ENCODE assay signal across 18 cellular contexts in genomic region chr5:43433381-43433780, GRCh38. TPM values are rescaled to one million over a fixed set of nuclear protein-coding genes. Genes with fewer than 3 reads are reported as not detected.
DNase-seq lines count a peak whose midpoint lies in the region; ATAC-seq and TF ChIP-seq lines count a peak whose summit lies in the region.
"Had no signal": no experiment of that assay in that cellular context is flagged by ENCODE, and none has a peak within 500 bp of the region (broad histone marks: within the 10 kb centered on the region; RNA-seq: fewer than 3 reads in every experiment).

No MANE protein-coding gene starts in this region.

- DNase-seq in chondrocyte (ENCODE audit: low spot score) (no peak), right lobe of liver (no peak), suprapubic skin (ENCODE audit: low spot score in 2 of 2) (no peak), DMS114 treated with DMSO at 0.1 percent for 48 hours (lab: John Stamatoyannopoulos, UW; ENCODE audit: unreplicated experiment) (no peak), NCI-H1417 treated with DMSO at 0.1 percent for 48 hours (lab: John Stamatoyannopoulos, UW) (no peak)
- no peak for DNase-seq in stimulated activated CD4-positive, alpha-beta T cell treated with anti-CD3 and anti-CD28 coated beads, Interleukin-2, amount 100 ng/mL, for 48 hours
- DNase-seq: CD8-positive, alpha-beta T cell; DMS79 treated with DMSO at 0.1 percent for 48 hours; NCI-H1417; NCI-H187 treated with DMSO at 0.1 percent for 48 hours; NCI-H524; NCI-H82 had no signal

- H3K27ac ChIP-seq in C4-2B (peak overlapping the region; percentile 47; the same call in 1 of the 2 replicates), right lobe of liver (peak overlapping the region in 2 of 3 donors; percentile 69 to 70), suprapubic skin (peak overlapping the region; percentile 22)
- H3K27ac ChIP-seq: BLaER1, KMS-11, RWPE1 had no signal

- TF ChIP-seq CTCF in C4-2B (conservative IDR thresholded peaks at IDR 0.05) (no peak), chondrocyte (IDR thresholded peaks at IDR 0.05) (no peak), right lobe of liver (IDR thresholded peaks at IDR 0.05) (no peak), suprapubic skin (IDR thresholded peaks at IDR 0.05) (no peak)

- intact Hi-C loops in right lobe of liver (cut with DNase I) = no loop called here

- H3K27me3 Mint-ChIP-seq in chondrocyte (ENCODE audit: low read depth) = no peaks in the 10 kb centered on the region

- peaks cover 0 to 45% (median 6%) of the 10 kb centered on the region in 4 donors for H3K4me1 ChIP-seq in right lobe of liver
- H3K4me1 ChIP-seq in suprapubic skin = peaks cover 19% of the 10 kb centered on the region

- H3K4me1 Mint-ChIP-seq in chondrocyte (ENCODE audit: low read depth) = peaks cover 48% of the 10 kb centered on the region

- WGBS in right lobe of liver (ENCODE audit: insufficient coverage, low coverage, low lambda C conversion rate, missing lambda C conversion rate) = 36% methylated on average over 4 of the region's 4 CpGs
- WGBS in suprapubic skin = 74% methylated on average over 4 of the region's 4 CpGs

- ATAC-seq in right lobe of liver = peak; percentile 36 to 52 (median 48)
- ATAC-seq: CD8-positive, alpha-beta T cell had no signal

- peaks cover 14% of the 10 kb centered on the region for H3K9me3 Mint-ChIP-seq in chondrocyte (ENCODE audit: low read depth)

- TF ChIP-seq EP300 in suprapubic skin (IDR thresholded peaks at IDR 0.05) = no peak

- H3K27ac Mint-ChIP-seq in chondrocyte (ENCODE audit: unreplicated experiment) = peak overlapping the region; percentile 25
- H3K27ac Mint-ChIP-seq: CD8-positive, alpha-beta T cell had no signal

- H3K36me3 ChIP-seq in right lobe of liver (no peaks in the 10 kb centered on the region), suprapubic skin (no peaks in the 10 kb centered on the region)
- H3K36me3 ChIP-seq: BLaER1 had no signal

- H3K36me3 Mint-ChIP-seq in chondrocyte (ENCODE audit: low read depth) = peaks cover 2% of the 10 kb centered on the region
- H3K36me3 Mint-ChIP-seq: CD8-positive, alpha-beta T cell had no signal

- no peak overlapping the region for H3K4me3 Mint-ChIP-seq in chondrocyte (ENCODE audit: unreplicated experiment)
- H3K4me3 Mint-ChIP-seq: CD8-positive, alpha-beta T cell had no signal

- H3K9me3 ChIP-seq in right lobe of liver (no peaks in the 10 kb centered on the region), suprapubic skin (no peaks in the 10 kb centered on the region)
- H3K9me3 ChIP-seq: BLaER1 had no signal

- H3K27me3 ChIP-seq in right lobe of liver (no peaks in the 10 kb centered on the region), suprapubic skin (no peaks in the 10 kb centered on the region)
- H3K27me3 ChIP-seq: BLaER1 had no signal

- TF ChIP-seq POLR2A in right lobe of liver (IDR thresholded peaks at IDR 0.05) (no peak), suprapubic skin (IDR thresholded peaks at IDR 0.05) (no peak)

- H3K4me3 ChIP-seq in right lobe of liver (no peak overlapping the region), suprapubic skin (no peak overlapping the region)
- H3K4me3 ChIP-seq: BLaER1 had no signal

RNA-seq across cellular contexts. Expression of gene CCL28, which starts 21.2 kb away (rescaled TPM):
- 0.10 TPM in 1 of 3 replicates, not detected in the others for total RNA-seq in chondrocyte
- 1 to 10 TPM in 5 of 6 experiments, under 1 TPM in 1; 1.00 to 2.3 (median 1.3) TPM for total RNA-seq in right lobe of liver
- 10 to 100 TPM; 10.7 to 24.8 (median 17.8) TPM for total RNA-seq in suprapubic skin
- total RNA-seq: A172, H4 had no signal

RNA-seq across cellular contexts. Expression of gene TMEM267, which starts 50.3 kb away (rescaled TPM):
- total RNA-seq in chondrocyte = 26.6 to 36.6 TPM (median 32.3 TPM) in 3 replicates
- total RNA-seq in right lobe of liver = 1 to 10 TPM; 3.9 to 5.1 (median 4.5) TPM
- 10 to 100 TPM in 2 of 4 donors, 1 to 10 TPM in 2; 4.8 to 13.4 (median 10.6) TPM for total RNA-seq in suprapubic skin
